20 cellular contexts compared by ENCODE assay signal in genomic region chr5:31364881-31365636, GRCh38.
DNase-seq lines count a peak whose midpoint lies in the region; ATAC-seq and TF ChIP-seq lines count a peak whose summit lies in the region.
"Had no signal": no experiment of that assay in that cellular context is flagged by ENCODE, and none has a peak within 500 bp of the region (broad histone marks: within the 10 kb centered on the region; RNA-seq: fewer than 3 reads in every experiment).

No MANE protein-coding gene starts in this region.

- ATAC-seq in GM18868 (IDR thresholded peaks at IDR 0.05; ENCODE audit: unreplicated experiment), result no peak
- ATAC-seq: activated naive CD8-positive, alpha-beta T cell treated with anti-CD3 and anti-CD28 coated beads, Interleukin-2, amount 50 U/mL, for 24 hours; lower lobe of right lung; Right ventricle myocardium inferior had no signal

- H4K20me1 ChIP-seq in osteoblast (ENCODE audit: insufficient read depth, low read length), result no peaks in the 10 kb centered on the region
- H4K20me1 ChIP-seq: BLaER1 had no signal

- H3K4me1 ChIP-seq in osteoblast (ENCODE audit: insufficient read depth, low read length), result peaks cover 70% of the 10 kb centered on the region
- H3K4me1 ChIP-seq: BLaER1, lower lobe of right lung, parathyroid adenoma had no signal

- no peaks in the 10 kb centered on the region for H3K36me3 ChIP-seq in osteoblast (ENCODE audit: insufficient read depth, low read length)
- H3K36me3 ChIP-seq: BLaER1, lower lobe of right lung had no signal

- peak; percentile 93 for DNase-seq in EH (ENCODE audit: low read depth)
- DNase-seq in NCI-H69 (lab: John Stamatoyannopoulos, UW), result peak; percentile 31
- peak; percentile 53 for DNase-seq in choroid plexus epithelial cell (ENCODE audit: low read depth)
- peak; percentile 80 for DNase-seq in osteoblast (ENCODE audit: insufficient read length, low spot score, missing footprints)
- no peak for DNase-seq in superior temporal gyrus (ENCODE audit: extremely low spot score)
- DNase-seq in SHP77 treated with DMSO at 0.1 percent for 48 hours (lab: John Stamatoyannopoulos, UW), result no peak
- no peak for DNase-seq in T-helper 2 cell
- DNase-seq: activated CD8-positive, alpha-beta memory T cell treated with anti-CD3 and anti-CD28 coated beads for 24 hours; activated naive CD8-positive, alpha-beta T cell treated with anti-CD3 and anti-CD28 coated beads, Interleukin-2, amount 50 U/mL, for 24 hours; DMS 273 treated with DMSO at 0.1 percent for 48 hours; H7; lower lobe of right lung; NCI-H146; NCI-H345; stimulated activated CD4-positive, alpha-beta T cell treated with anti-CD3 and anti-CD28 coated beads, Interleukin-4, amount 100 ng/mL, for 24 hours had no signal

- no peaks in the 10 kb centered on the region for H3K79me2 ChIP-seq in osteoblast (ENCODE audit: insufficient read depth, low read length)
- H3K79me2 ChIP-seq: parathyroid adenoma had no signal

- H3K27ac ChIP-seq in osteoblast (ENCODE audit: low read depth, low read length), result peak overlapping the region; percentile 95
- H3K27ac ChIP-seq: BLaER1, lower lobe of right lung, parathyroid adenoma, skin epidermis had no signal

- no peaks in the 10 kb centered on the region for H3K9me3 ChIP-seq in osteoblast (ENCODE audit: low read depth, low read length)
- H3K9me3 ChIP-seq: lower lobe of right lung had no signal

- TF ChIP-seq CTCF in choroid plexus epithelial cell (conservative IDR thresholded peaks at IDR 0.05; ENCODE audit: low read depth, low read length) (no peak), osteoblast (IDR thresholded peaks at IDR 0.05; ENCODE audit: extremely low read depth, low read depth, low read length) (no peak)

- H3K4me3 ChIP-seq in choroid plexus epithelial cell (ENCODE audit: low read depth, low read length), result no peak overlapping the region
- H3K4me3 ChIP-seq in osteoblast (ENCODE audit: insufficient read depth, low read length), result peak overlapping the region; percentile 8
- H3K4me3 ChIP-seq: BLaER1, lower lobe of right lung, skin epidermis had no signal

- H3K4me2 ChIP-seq in osteoblast (ENCODE audit: insufficient read depth, low read length), result peak overlapping the region; percentile 47
- H3K4me2 ChIP-seq: BLaER1 had no signal

- H3K27me3 ChIP-seq in osteoblast (ENCODE audit: insufficient read depth, low read length), result no peaks in the 10 kb centered on the region
- H3K27me3 ChIP-seq: BLaER1 had no signal

- no peak overlapping the region for H2AFZ ChIP-seq in osteoblast (ENCODE audit: low read length)
- H2AFZ ChIP-seq: parathyroid adenoma had no signal

Comparison
In these comparisons a context has a peak if more than half of its experiments do, and no peak if none do; other contexts are left out.
1. DNase-seq: peak in EH (single experiment), NCI-H69 (single experiment), choroid plexus epithelial cell (single experiment) and osteoblast (single experiment); none in superior temporal gyrus (single experiment), SHP77 treated with DMSO at 0.1 percent for 48 hours (single experiment) and T-helper 2 cell (0 of 5).